In the genomic region with DNA sequence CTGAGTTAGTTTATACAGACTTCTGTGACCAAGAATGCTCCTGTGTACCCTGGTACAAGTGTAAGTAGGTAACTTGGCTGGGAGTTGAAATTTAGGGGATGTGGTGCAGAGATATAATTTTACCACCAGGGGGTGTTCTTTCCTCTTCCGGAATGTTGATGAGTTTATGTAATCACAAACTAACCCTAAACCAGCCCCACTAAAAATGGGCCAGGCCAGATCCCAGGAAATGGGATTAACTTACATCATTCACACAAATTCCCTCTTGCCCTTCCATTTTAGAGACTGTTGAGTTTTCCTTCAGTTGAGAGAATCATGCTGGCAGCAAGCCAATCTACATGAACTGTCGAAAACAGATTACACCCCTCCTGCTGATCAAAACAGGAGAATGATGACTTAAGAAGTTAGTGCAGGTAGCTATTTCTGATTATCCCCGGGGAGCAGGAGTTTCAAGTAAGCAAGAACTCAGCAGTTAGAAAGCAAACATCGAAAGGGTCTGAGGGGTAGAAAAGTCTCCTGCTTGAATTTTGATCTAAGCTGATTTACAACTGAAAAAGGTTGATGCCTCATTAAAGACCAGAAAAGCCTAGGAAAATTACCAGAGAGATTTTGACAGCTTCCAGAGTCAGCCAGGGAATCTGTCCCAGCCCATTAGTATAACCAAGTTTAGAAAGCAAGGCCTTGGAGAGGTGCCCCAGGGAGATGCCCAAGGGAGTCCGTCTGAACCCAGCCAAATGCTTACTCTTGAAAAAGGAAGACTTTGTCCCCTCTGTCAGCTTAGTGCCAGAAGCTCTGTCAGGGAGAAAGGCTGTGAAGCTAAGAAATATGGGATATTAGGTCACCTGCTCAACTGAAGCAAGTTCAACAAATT, we compare ENCODE assay signal across 8 cellular contexts. TPM values are rescaled to one million over a fixed set of nuclear protein-coding genes. Genes with fewer than 3 reads are reported as not detected.
DNase-seq lines count a peak whose midpoint lies in the region; ATAC-seq and TF ChIP-seq lines count a peak whose summit lies in the region.

No MANE protein-coding gene starts in this region.

- no peaks in the 10 kb centered on the region; the same call in 1 of the 2 replicates for H3K9me3 ChIP-seq in PC-9 (ENCODE audit: insufficient read depth, low read depth)
- no peaks in the 10 kb centered on the region for H3K9me3 ChIP-seq in osteoblast (ENCODE audit: low read depth, low read length)

- peak overlapping the region; percentile 30 for H3K27ac Mint-ChIP-seq in activated naive CD8-positive, alpha-beta T cell

- H3K4me1 ChIP-seq in PC-9 (replicated peaks; ENCODE audit: insufficient read depth) (no peaks in the 10 kb centered on the region), osteoblast (ENCODE audit: insufficient read depth, low read length) (peaks cover 13% of the 10 kb centered on the region)

- ATAC-seq in GM18505 (IDR thresholded peaks at IDR 0.05; ENCODE audit: unreplicated experiment) (peak; percentile 53), GM21381 (IDR thresholded peaks at IDR 0.05; ENCODE audit: unreplicated experiment) (no peak)

- H3K36me3 ChIP-seq in PC-9 (ENCODE audit: low read depth) (no peaks in the 10 kb centered on the region), osteoblast (ENCODE audit: insufficient read depth, low read length) (no peaks in the 10 kb centered on the region)

- peak overlapping the region; percentile 2 for H3K4me3 Mint-ChIP-seq in activated naive CD8-positive, alpha-beta T cell

- H2AFZ ChIP-seq in PC-9, result no peak overlapping the region
- peak overlapping the region; percentile 56 for H2AFZ ChIP-seq in osteoblast (ENCODE audit: low read length)

- TF ChIP-seq POLR2A in GM18505 (IDR thresholded peaks at IDR 0.05; ENCODE audit: borderline replicate concordance, extremely low read depth, insufficient read depth, insufficient read length), result no peak

- BruUV-seq in PC-9 (replicated peaks; lab: Mats Ljungman, UMichigan), result no TSS peak

- no peaks in the 10 kb centered on the region for H3K9me3 Mint-ChIP-seq in activated naive CD8-positive, alpha-beta T cell (ENCODE audit: low read depth)

- H3K27me3 Mint-ChIP-seq in activated naive CD8-positive, alpha-beta T cell, result no peaks in the 10 kb centered on the region

- no peaks in the 10 kb centered on the region for H3K9me2 ChIP-seq in PC-9 (ENCODE audit: insufficient read depth)

- peak; percentile 79 for DNase-seq in AG20443 (ENCODE audit: low spot score)
- peak; percentile 50 for DNase-seq in HuH-7 (ENCODE audit: low spot score)
- DNase-seq in PC-9, result peak; percentile 21 to 52
- DNase-seq in germinal center (ENCODE audit: low spot score), result peak; percentile 57
- DNase-seq in osteoblast (ENCODE audit: insufficient read length, low spot score, missing footprints), result peak; percentile 71

- H3K27me3 ChIP-seq in PC-9 (ENCODE audit: insufficient read depth, low read depth) (no peaks in the 10 kb centered on the region), osteoblast (ENCODE audit: insufficient read depth, low read length) (peaks cover 5% of the 10 kb centered on the region)

- CTCF ChIA-PET in PC-9 (lab: Charles Lee), result interaction anchor here (0.5 to 1.5 kb wide), 3 partner anchors 24 to 642 kb away, joined by 3 to 5 read pairs (median 3); no protein-coding TSS in a partner anchor

- no peaks in the 10 kb centered on the region for H3F3A ChIP-seq in PC-9 (ENCODE audit: insufficient read depth, low read depth)

- no peak overlapping the region for H3K4me3 ChIP-seq in PC-9
- no peak overlapping the region for H3K4me3 ChIP-seq in osteoblast (ENCODE audit: insufficient read depth, low read length)

- intact Hi-C loops in PC-9 (cut with micrococcal nuclease; ENCODE audit: unreplicated experiment), result loop anchor here (1.0 to 10.0 kb wide), 4 partner anchors 108 to 638 kb away; partner anchors contain the start of gene RB1

- peak; percentile 77 for TF ChIP-seq CTCF in PC-9 (conservative IDR thresholded peaks at IDR 0.05)
- peak; percentile 79 for TF ChIP-seq CTCF in osteoblast (IDR thresholded peaks at IDR 0.05; ENCODE audit: extremely low read depth, low read depth, low read length)

- H4K20me1 ChIP-seq in PC-9 (ENCODE audit: insufficient read depth) (no peaks in the 10 kb centered on the region), osteoblast (ENCODE audit: insufficient read depth, low read length) (no peaks in the 10 kb centered on the region)

- H3K79me2 ChIP-seq in PC-9 (ENCODE audit: low read depth) (no peaks in the 10 kb centered on the region), osteoblast (ENCODE audit: insufficient read depth, low read length) (no peaks in the 10 kb centered on the region)

- no peaks in the 10 kb centered on the region for H3K36me3 Mint-ChIP-seq in activated naive CD8-positive, alpha-beta T cell

- POLR2A ChIA-PET in PC-9 (lab: Charles Lee; ENCODE audit: unreplicated experiment), result interaction anchor here (0.6 kb wide), 1 partner anchor 106 kb away, joined by 3 read pairs; the partner anchor contains the start of gene ITM2B

- peaks cover 28% of the 10 kb centered on the region for H3K4me1 Mint-ChIP-seq in activated naive CD8-positive, alpha-beta T cell (ENCODE audit: low read depth)

- H3K4me2 ChIP-seq in PC-9, result no peak overlapping the region
- no peak overlapping the region for H3K4me2 ChIP-seq in osteoblast (ENCODE audit: insufficient read depth, low read length)

- H3K27ac ChIP-seq in PC-9 (no peak overlapping the region), osteoblast (ENCODE audit: low read depth, low read length) (no peak overlapping the region)

RNA-seq across cellular contexts. Expression of gene MED4, which starts 32.3 kb away (rescaled TPM):
- 26.9 and 38.5 TPM in 2 replicates for total RNA-seq in PC-9 (2021)
- total RNA-seq in osteoblast, result 21.2 and 26.1 TPM in 2 replicates
